In genomic region chr1:32242341-32242851, GRCh38 we compare ENCODE assay signal across 11 cellular contexts. TPM values are rescaled to one million over a fixed set of nuclear protein-coding genes. Genes with fewer than 3 reads are reported as not detected.
DNase-seq lines count a peak whose midpoint lies in the region; ATAC-seq and TF ChIP-seq lines count a peak whose summit lies in the region.
"Had no signal": no experiment of that assay in that cellular context is flagged by ENCODE, and none has a peak within 500 bp of the region (broad histone marks: within the 10 kb centered on the region; RNA-seq: fewer than 3 reads in every experiment).

No MANE protein-coding gene starts in this region.

- TF ChIP-seq POLR2A in upper lobe of left lung (IDR thresholded peaks at IDR 0.05) = no peak

- intact Hi-C loops in Right ventricle myocardium superior (cut with DNase I) (loop anchor here (10.0 kb wide), 1 partner anchor 52 kb away; the partner anchor contains the start of gene HDAC1), cardiac septum (cut with DNase I) (no loop called here)

- POLR2A ChIA-PET in activated CD8-positive, alpha-beta T cell treated with anti-CD3 and anti-CD28 coated beads, Interleukin-2, amount 10 ng/mL, durations not matched to agents 7 days and 5 days (lab: Charles Lee) = interaction anchor here (0.8 to 6.3 kb wide), 2 partner anchors 7 to 16 kb away, joined by 4 to 71 read pairs; partner anchors contain the start of gene LCK

- H3K4me1 Mint-ChIP-seq in activated CD8-positive, alpha-beta T cell treated with anti-CD3 and anti-CD28 coated beads, Interleukin-2, amount 10 ng/mL, durations not matched to agents 7 days and 5 days (ENCODE audit: low read depth) = peaks cover 42% of the 10 kb centered on the region

- H3K27ac ChIP-seq in upper lobe of left lung = peak overlapping the region in 3 of 4 donors; percentile 79 to 94 (median 89)

- H3K9me3 Mint-ChIP-seq in activated CD8-positive, alpha-beta T cell treated with anti-CD3 and anti-CD28 coated beads, Interleukin-2, amount 10 ng/mL, durations not matched to agents 7 days and 5 days (ENCODE audit: insufficient read depth) = no peaks in the 10 kb centered on the region
- H3K9me3 Mint-ChIP-seq: HFFc6 had no signal

- peaks cover 33 to 53% (median 46%) of the 10 kb centered on the region in 4 donors for H3K4me1 ChIP-seq in upper lobe of left lung

- no peaks in the 10 kb centered on the region for H3K36me3 ChIP-seq in upper lobe of left lung

- H3K9me3 ChIP-seq in upper lobe of left lung = no peaks in the 10 kb centered on the region

- TF ChIP-seq EP300 in upper lobe of left lung (IDR thresholded peaks at IDR 0.05) = no peak

- peak; percentile 25 for ATAC-seq in Right ventricle myocardium superior (ENCODE audit: poor library complexity)
- ATAC-seq in activated CD8-positive, alpha-beta T cell treated with anti-CD3 and anti-CD28 coated beads, Interleukin-2, amount 10 ng/mL, durations not matched to agents 7 days and 5 days = no peak
- peak in 1 of 2 donors; percentile 49 for ATAC-seq in upper lobe of left lung (ENCODE audit: low FRiP score in 2 of 2)
- ATAC-seq in HG02642 (IDR thresholded peaks at IDR 0.05; ENCODE audit: poor library complexity, unreplicated experiment) = no peak

- no peaks in the 10 kb centered on the region for H3K27me3 Mint-ChIP-seq in activated CD8-positive, alpha-beta T cell treated with anti-CD3 and anti-CD28 coated beads, Interleukin-2, amount 10 ng/mL, durations not matched to agents 7 days and 5 days (ENCODE audit: low read depth)

- H3K4me3 ChIP-seq in upper lobe of left lung = peak overlapping the region; percentile 11 to 22 (median 16)

- no peaks in the 10 kb centered on the region for H3K36me3 Mint-ChIP-seq in activated CD8-positive, alpha-beta T cell treated with anti-CD3 and anti-CD28 coated beads, Interleukin-2, amount 10 ng/mL, durations not matched to agents 7 days and 5 days (ENCODE audit: low read depth)

- DNase-seq in Right ventricle myocardium superior (peak; percentile 69), cardiac septum (ENCODE audit: low spot score) (no peak), iPS-NIHi7 (ENCODE audit: extremely low spot score) (peak; percentile 35), upper lobe of left lung (no peak), NCI-H510A (lab: John Stamatoyannopoulos, UW) (no peak), NCI-H510A treated with DMSO at 0.1 percent for 48 hours (lab: John Stamatoyannopoulos, UW) (no peak)
- no peak for DNase-seq in activated CD8-positive, alpha-beta T cell treated with anti-CD3 and anti-CD28 coated beads, Interleukin-2, amount 10 ng/mL, durations not matched to agents 7 days and 5 days
- DNase-seq: activated CD8-positive, alpha-beta memory T cell treated with anti-CD3 and anti-CD28 coated beads, Interleukin-2, amount 50 U/mL, for 48 hours; HFFc6; NCI-H2171 had no signal

- no peaks in the 10 kb centered on the region for H3K27me3 ChIP-seq in upper lobe of left lung

- peak overlapping the region; percentile 3 for H3K4me3 Mint-ChIP-seq in activated CD8-positive, alpha-beta T cell treated with anti-CD3 and anti-CD28 coated beads, Interleukin-2, amount 10 ng/mL, durations not matched to agents 7 days and 5 days

- H3K27ac Mint-ChIP-seq in activated CD8-positive, alpha-beta T cell treated with anti-CD3 and anti-CD28 coated beads, Interleukin-2, amount 10 ng/mL, durations not matched to agents 7 days and 5 days = peak overlapping the region; percentile 39

- CTCF ChIA-PET in activated CD8-positive, alpha-beta T cell treated with anti-CD3 and anti-CD28 coated beads, Interleukin-2, amount 10 ng/mL, durations not matched to agents 7 days and 5 days (lab: Charles Lee) = interaction anchor here (0.8 to 4.0 kb wide), 3 partner anchors 19 to 130 kb away, joined by 3 to 32 read pairs (median 3); no protein-coding TSS in a partner anchor

- TF ChIP-seq CTCF in upper lobe of left lung (IDR thresholded peaks at IDR 0.05) = no peak

- WGBS in upper lobe of left lung, 2 donors = 25% methylated on average over 7 of the region's 7 CpGs

RNA-seq across cellular contexts. Expression of gene FAM167B, which starts 4.6 kb away (rescaled TPM):
- total RNA-seq in Right ventricle myocardium superior (8.1 TPM), cardiac septum (5.4 TPM), upper lobe of left lung (10 to 100 TPM in 2 of 6 donors, 1 to 10 TPM in 3, not detected in 1; 1.9 to 53.0 (median 4.6) TPM)
- total RNA-seq in activated CD8-positive, alpha-beta T cell treated with anti-CD3 and anti-CD28 coated beads, Interleukin-2, amount 10 ng/mL, durations not matched to agents 7 days and 5 days = under 1 TPM; 0.78 to 0.90 TPM

RNA-seq across cellular contexts. Expression of gene LCK, which starts 8.7 kb away (rescaled TPM):
- total RNA-seq in Right ventricle myocardium superior (0.51 TPM), cardiac septum (0.54 TPM), upper lobe of left lung (10 to 100 TPM in 1 of 6 donors, 1 to 10 TPM in 5; 5.1 to 25.1 (median 7.7) TPM)
- total RNA-seq in activated CD8-positive, alpha-beta T cell treated with anti-CD3 and anti-CD28 coated beads, Interleukin-2, amount 10 ng/mL, durations not matched to agents 7 days and 5 days = 100 to 1,000 TPM; 464 to 488 TPM
- total RNA-seq: HFFc6 had no signal

RNA-seq across cellular contexts. Expression of gene EIF3I, which starts 20.2 kb away (rescaled TPM):
- 97.2 TPM for total RNA-seq in Right ventricle myocardium superior
- 91.5 TPM for total RNA-seq in cardiac septum
- total RNA-seq in activated CD8-positive, alpha-beta T cell treated with anti-CD3 and anti-CD28 coated beads, Interleukin-2, amount 10 ng/mL, durations not matched to agents 7 days and 5 days = 100 to 1,000 TPM; 194 to 196 TPM
- total RNA-seq in upper lobe of left lung = 100 to 1,000 TPM in 4 of 6 donors, 10 to 100 TPM in 2; 62.9 to 173 (median 109) TPM

RNA-seq across cellular contexts. Expression of gene TMEM234, which starts 20.2 kb away (rescaled TPM):
- 7.5 TPM for total RNA-seq in Right ventricle myocardium superior
- total RNA-seq in cardiac septum = 12.3 TPM
- total RNA-seq in activated CD8-positive, alpha-beta T cell treated with anti-CD3 and anti-CD28 coated beads, Interleukin-2, amount 10 ng/mL, durations not matched to agents 7 days and 5 days = 10 to 100 TPM; 10.6 TPM
- 10 to 100 TPM; 14.9 to 62.9 (median 21.1) TPM for total RNA-seq in upper lobe of left lung

RNA-seq across cellular contexts. Expression of gene DCDC2B, which starts 33.5 kb away (rescaled TPM):
- total RNA-seq in Right ventricle myocardium superior (not detected), cardiac septum (not detected), upper lobe of left lung (10 to 100 TPM in 1 of 6 donors, 1 to 10 TPM in 4, under 1 TPM in 1; 0.11 to 11.4 (median 4.5) TPM)
- not detected for total RNA-seq in activated CD8-positive, alpha-beta T cell treated with anti-CD3 and anti-CD28 coated beads, Interleukin-2, amount 10 ng/mL, durations not matched to agents 7 days and 5 days
- total RNA-seq: HFFc6 had no signal

Comparison
In these comparisons a context has a peak if more than half of its experiments do, and no peak if none do; other contexts are left out.
1. DNase-seq: peak in Right ventricle myocardium superior (single experiment) and iPS-NIHi7 (single experiment); none in cardiac septum (single experiment), activated CD8-positive, alpha-beta T cell treated with anti-CD3 and anti-CD28 coated beads, Interleukin-2, amount 10 ng/mL, durations not matched to agents 7 days and 5 days (single experiment), upper lobe of left lung (0 of 2), NCI-H510A (single experiment) and NCI-H510A treated with DMSO at 0.1 percent for 48 hours (single experiment).
2. RNA of gene LCK, which starts 8.7 kb away (total RNA-seq): 464 to 488 TPM in activated CD8-positive, alpha-beta T cell treated with anti-CD3 and anti-CD28 coated beads, Interleukin-2, amount 10 ng/mL, durations not matched to agents 7 days and 5 days; 5.1 to 25.1 TPM in upper lobe of left lung, 0.54 TPM in cardiac septum (single experiment) and 0.51 TPM in Right ventricle myocardium superior (single experiment); every median in the first group is over 10 times any median in the second.